In the genomic region with DNA sequence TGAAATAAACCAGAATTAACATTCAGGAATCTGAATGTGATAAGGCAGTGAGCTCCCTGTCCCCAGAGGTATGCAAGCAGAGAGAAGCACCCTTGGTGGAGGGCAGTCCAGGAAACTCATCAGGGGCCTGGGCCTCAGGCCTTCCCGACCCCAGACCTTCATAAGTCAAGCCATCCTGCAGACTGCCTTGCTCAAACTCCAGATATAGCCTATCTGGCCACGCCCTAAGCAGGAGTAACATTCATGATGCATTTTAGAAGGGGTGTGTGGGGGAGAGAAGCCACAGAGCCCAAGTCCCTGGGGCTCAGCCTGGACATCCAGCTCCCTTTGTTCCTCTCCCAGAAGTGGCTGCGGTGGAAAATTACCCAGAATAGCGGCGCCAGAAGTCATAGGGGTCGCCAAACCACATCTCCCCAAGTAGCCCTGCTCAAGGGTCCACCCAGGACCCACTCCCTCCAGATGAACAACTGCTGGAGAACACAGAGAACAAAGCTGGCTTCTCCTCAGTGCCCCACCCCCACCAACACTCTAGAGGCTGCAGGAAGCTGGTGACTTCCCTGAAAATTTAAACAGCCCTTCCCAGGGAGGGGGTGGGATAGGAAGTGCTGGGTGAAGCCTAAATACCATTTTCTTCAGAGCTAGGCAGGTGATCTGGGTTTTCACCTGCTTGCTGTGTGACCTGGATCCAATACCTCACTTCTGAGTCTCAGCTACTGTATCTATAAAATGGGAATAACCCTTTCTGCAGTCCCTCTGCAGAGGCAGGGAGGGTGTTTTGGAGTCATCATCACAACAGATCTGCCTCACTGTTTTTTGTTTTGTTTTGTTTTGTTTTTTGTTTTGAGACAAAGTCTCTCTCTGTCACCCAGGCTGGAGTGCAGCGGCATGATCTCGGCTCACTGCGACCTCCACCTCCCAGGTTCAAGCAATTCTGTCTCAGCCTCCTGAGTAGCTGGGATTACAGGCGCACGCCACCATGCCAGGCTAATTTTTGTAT, we compare ENCODE assay signal across 8 cellular contexts. TPM values are rescaled to one million over a fixed set of nuclear protein-coding genes. Genes with fewer than 3 reads are reported as not detected.
DNase-seq lines count a peak whose midpoint lies in the region; ATAC-seq and TF ChIP-seq lines count a peak whose summit lies in the region.

No MANE protein-coding gene starts in this region.

- TF ChIP-seq POLR2A in spleen (IDR thresholded peaks at IDR 0.05) = no peak

- H3K4me1 ChIP-seq in ES-I3 (ENCODE audit: insufficient read depth, low read length) (peaks cover 45% of the 10 kb centered on the region), spleen (peaks cover 64 to 97% (median 82%) of the 10 kb centered on the region in 6 donors)

- H3K27ac Mint-ChIP-seq in activated naive CD8-positive, alpha-beta T cell treated with anti-CD3 and anti-CD28 coated beads, Interleukin-2, amount 10 ng/mL, durations not matched to agents 7 days and 5 days = peak overlapping the region; percentile 92

- H3K27ac ChIP-seq in spleen = peak overlapping the region; percentile 91 to 99 (median 98)

- intact Hi-C loops in spleen (cut with DNase I; ENCODE audit: low total_unique reads) = no loop called here

- H3K9me3 ChIP-seq in ES-I3 (ENCODE audit: control insufficient read depth, insufficient read depth, low read length) = no peaks in the 10 kb centered on the region
- no peaks in the 10 kb centered on the region for H3K9me3 ChIP-seq in spleen

- H3K36me3 ChIP-seq in ES-I3 (ENCODE audit: insufficient read depth, low read length) = no peaks in the 10 kb centered on the region
- no peaks in the 10 kb centered on the region for H3K36me3 ChIP-seq in spleen

- peaks cover 14% of the 10 kb centered on the region for H3K36me3 Mint-ChIP-seq in activated naive CD8-positive, alpha-beta T cell treated with anti-CD3 and anti-CD28 coated beads, Interleukin-2, amount 10 ng/mL, durations not matched to agents 7 days and 5 days

- POLR2A ChIA-PET in activated naive CD8-positive, alpha-beta T cell treated with anti-CD3 and anti-CD28 coated beads, Interleukin-2, amount 10 ng/mL, durations not matched to agents 7 days and 5 days (lab: Charles Lee) = interaction anchor here (1.2 to 11.5 kb wide), 3 partner anchors 13 to 165 kb away, joined by 3 to 327 read pairs (median 260); no protein-coding TSS in a partner anchor

- ATAC-seq in activated naive CD8-positive, alpha-beta T cell treated with anti-CD3 and anti-CD28 coated beads, Interleukin-2, amount 10 ng/mL, durations not matched to agents 7 days and 5 days (ENCODE audit: low read depth) = no peak
- ATAC-seq in activated CD4-positive, CD25-positive, alpha-beta regulatory T cell treated with anti-CD3 and anti-CD28 coated beads, Interleukin-2, amount 50 U/mL, for 24 hours = no peak
- no peak for ATAC-seq in GM21576 (IDR thresholded peaks at IDR 0.05; ENCODE audit: unreplicated experiment)

- H3K9me3 Mint-ChIP-seq in activated naive CD8-positive, alpha-beta T cell treated with anti-CD3 and anti-CD28 coated beads, Interleukin-2, amount 10 ng/mL, durations not matched to agents 7 days and 5 days = no peaks in the 10 kb centered on the region

- no peaks in the 10 kb centered on the region for H3K27me3 ChIP-seq in spleen (replicated peaks in 1 of 7)

- no peak overlapping the region for H3K4me3 ChIP-seq in spleen

- peaks cover 61% of the 10 kb centered on the region for H3K4me1 Mint-ChIP-seq in activated naive CD8-positive, alpha-beta T cell treated with anti-CD3 and anti-CD28 coated beads, Interleukin-2, amount 10 ng/mL, durations not matched to agents 7 days and 5 days

- H3K27me3 Mint-ChIP-seq in activated naive CD8-positive, alpha-beta T cell treated with anti-CD3 and anti-CD28 coated beads, Interleukin-2, amount 10 ng/mL, durations not matched to agents 7 days and 5 days = no peaks in the 10 kb centered on the region

- TF ChIP-seq CTCF in spleen (IDR thresholded peaks at IDR 0.05 in 8 of 11, conservative IDR thresholded peaks at IDR 0.05 in 3 of 11) = no peak

- 55 to 72% (median 59%) methylated on average over 10 to 11 of the region's 11 CpGs for WGBS in spleen, 5 donors

- H3K4me3 Mint-ChIP-seq in activated naive CD8-positive, alpha-beta T cell treated with anti-CD3 and anti-CD28 coated beads, Interleukin-2, amount 10 ng/mL, durations not matched to agents 7 days and 5 days = peak overlapping the region; percentile 92

- H3K9ac ChIP-seq in ES-I3 (ENCODE audit: low read depth, low read length) = peak overlapping the region; percentile 72

- DNase-seq in NCI-H1105 treated with DMSO at 0.1 percent for 48 hours (lab: John Stamatoyannopoulos, UW) = peak; percentile 32
- no peak for DNase-seq in activated naive CD8-positive, alpha-beta T cell treated with anti-CD3 and anti-CD28 coated beads, Interleukin-2, amount 10 ng/mL, durations not matched to agents 7 days and 5 days
- peak; percentile 23 to 54 for DNase-seq in hippocampal formation (lab: John Stamatoyannopoulos, UW)
- no peak for DNase-seq in spleen
- DNase-seq in stimulated activated CD4-positive, alpha-beta T cell treated with anti-CD3 and anti-CD28 coated beads, Interleukin-2, amount 100 ng/mL, for 24 hours = no peak

RNA-seq across cellular contexts. Expression of gene SREBF1, which starts 1.5 kb away (rescaled TPM):
- 100 to 1,000 TPM; 218 to 229 TPM for total RNA-seq in activated naive CD8-positive, alpha-beta T cell treated with anti-CD3 and anti-CD28 coated beads, Interleukin-2, amount 10 ng/mL, durations not matched to agents 7 days and 5 days
- 10 to 100 TPM; 35.4 to 74.8 (median 56.7) TPM for total RNA-seq in spleen
- polyA plus RNA-seq in spleen = 10 to 100 TPM; 25.0 to 38.2 (median 33.7) TPM

Comparison
In these comparisons a context has a peak if more than half of its experiments do, and no peak if none do; other contexts are left out.
1. DNase-seq: peak in NCI-H1105 treated with DMSO at 0.1 percent for 48 hours (single experiment) and hippocampal formation (2 of 2); none in activated naive CD8-positive, alpha-beta T cell treated with anti-CD3 and anti-CD28 coated beads, Interleukin-2, amount 10 ng/mL, durations not matched to agents 7 days and 5 days (single experiment), spleen (single experiment) and stimulated activated CD4-positive, alpha-beta T cell treated with anti-CD3 and anti-CD28 coated beads, Interleukin-2, amount 100 ng/mL, for 24 hours (0 of 2).